ENCODE assay signal across 18 cellular contexts in the genomic region with DNA sequence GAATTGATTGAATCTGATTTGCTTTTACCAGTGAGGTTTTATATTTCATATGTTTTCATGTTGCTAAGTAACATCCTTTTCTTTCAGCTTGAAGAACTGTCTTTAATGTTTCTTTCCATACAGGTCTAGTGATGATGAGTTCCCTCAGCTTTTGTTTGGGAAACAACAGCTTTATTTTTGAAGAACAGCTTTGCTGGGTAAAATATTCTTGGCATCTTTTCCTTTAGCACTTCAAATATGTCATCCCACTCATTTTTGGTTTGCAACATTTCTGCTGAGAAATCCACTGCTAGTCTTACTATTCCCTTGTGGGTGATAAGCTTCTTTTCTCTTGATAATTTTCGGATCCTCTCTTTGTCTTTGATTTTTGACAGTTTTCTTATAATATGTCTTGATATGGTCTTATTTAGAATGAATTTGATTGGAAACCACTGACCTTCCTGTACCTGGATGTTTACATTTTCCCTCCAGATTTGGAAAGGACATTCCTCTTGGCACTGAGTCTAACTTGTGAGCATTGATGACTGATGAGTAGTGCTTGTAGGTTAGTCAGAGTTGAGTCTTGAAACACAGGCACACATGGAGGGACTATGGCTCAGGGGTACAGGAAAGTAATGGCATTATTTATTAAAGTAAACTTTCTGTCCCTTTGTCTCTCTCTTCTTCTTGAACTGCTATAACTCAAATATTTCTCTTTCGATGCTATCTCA.
A peak's percentile ranks its signal among the peaks of the same experiment; 100 is the strongest.
DNase-seq lines count a peak whose midpoint lies in the region; ATAC-seq and TF ChIP-seq lines count a peak whose summit lies in the region.
"Had no signal": no experiment of that assay in that cellular context is flagged by ENCODE, and none has a peak within 500 bp of the region (broad histone marks: within the 10 kb centered on the region; RNA-seq: fewer than 3 reads in every experiment).

No MANE protein-coding gene starts in this region.

- in situ Hi-C loops in GM23248 (cut with MboI): no loop called here

- H3K4me1 ChIP-seq in GM23248 (ENCODE audit: insufficient read depth): peaks cover 5% of the 10 kb centered on the region; the same call in 1 of the 2 replicates
- no peaks in the 10 kb centered on the region for H3K4me1 ChIP-seq in neural progenitor cell

- peaks cover 7% of the 10 kb centered on the region for H3K9me3 Mint-ChIP-seq in neural progenitor cell

- H3K27ac Mint-ChIP-seq in neural progenitor cell: no peak overlapping the region
- H3K27ac Mint-ChIP-seq: CD14-positive monocyte had no signal

- H3K9me3 ChIP-seq in GM23248 (ENCODE audit: low read depth) (no peaks in the 10 kb centered on the region), neural progenitor cell (ENCODE audit: low read depth) (no peaks in the 10 kb centered on the region), MG63 (no peaks in the 10 kb centered on the region)

- peaks cover 3% of the 10 kb centered on the region for H3K27me3 Mint-ChIP-seq in neural progenitor cell (ENCODE audit: insufficient read depth, low read depth)

- TF ChIP-seq CTCF in cardiac fibroblast (IDR thresholded peaks at IDR 0.05; ENCODE audit: low read depth, low read length): no peak
- TF ChIP-seq CTCF in neural progenitor cell (IDR thresholded peaks at IDR 0.05): no peak

- WGBS in GM23248 (ENCODE audit: low coverage in 1 of 2, low lambda C conversion rate in 2 of 2, missing lambda C conversion rate in 2 of 2), 2 experiments: 23 to 26% methylated on average over 2 of the region's 2 CpGs

- ATAC-seq in GM21529 (IDR thresholded peaks at IDR 0.05; ENCODE audit: unreplicated experiment): no peak
- ATAC-seq: K562 had no signal

- no peak overlapping the region for H3K9ac ChIP-seq in GM23248
- H3K9ac ChIP-seq in neural progenitor cell: no peak overlapping the region

- H3K4me3 ChIP-seq in GM23248: no peak overlapping the region
- no peak overlapping the region for H3K4me3 ChIP-seq in cardiac fibroblast (replicated peaks in 1 of 2; ENCODE audit: low read depth in 2 of 2, low read length in 2 of 2)
- H3K4me3 ChIP-seq in neural progenitor cell: no peak overlapping the region
- no peak overlapping the region for H3K4me3 ChIP-seq in MG63
- H3K4me3 ChIP-seq: K562, PC-9 had no signal

- H3K79me2 ChIP-seq in GM23248 (ENCODE audit: insufficient read depth) (no peaks in the 10 kb centered on the region), neural progenitor cell (ENCODE audit: low read depth) (no peaks in the 10 kb centered on the region)

- DNase-seq in GM23248: peak; percentile 26
- peak; percentile 11 for DNase-seq in M059J (ENCODE audit: low read depth)
- peak; percentile 13 to 24 for DNase-seq in cardiac fibroblast (ENCODE audit: low read depth in 2 of 2)
- DNase-seq in neural progenitor cell (ENCODE audit: low spot score): no peak
- no peak for DNase-seq in MG63
- no peak for DNase-seq in SW 1271 (lab: John Stamatoyannopoulos, UW)
- DNase-seq: AML-193, COR-L47, DMS153, HCEC 1CT, NCI-H1092, NCI-H526 treated with DMSO at 0.1 percent for 48 hours, PC-9, T-helper 1 cell had no signal

- H3K9me2 ChIP-seq in GM23248 (ENCODE audit: insufficient read depth): no peaks in the 10 kb centered on the region

- H3K36me3 ChIP-seq in GM23248 (ENCODE audit: low read depth): no peaks in the 10 kb centered on the region
- H3K36me3 ChIP-seq in neural progenitor cell: no peaks in the 10 kb centered on the region
- H3K36me3 ChIP-seq in MG63: no peaks in the 10 kb centered on the region

- no peaks in the 10 kb centered on the region for H3K4me1 Mint-ChIP-seq in neural progenitor cell

- no peaks in the 10 kb centered on the region for H3K27me3 ChIP-seq in GM23248 (replicated peaks; ENCODE audit: insufficient read depth)
- H3K27me3 ChIP-seq in neural progenitor cell: no peaks in the 10 kb centered on the region
- H3K27me3 ChIP-seq in MG63: no peaks in the 10 kb centered on the region

- no peaks in the 10 kb centered on the region for H4K20me1 ChIP-seq in GM23248 (ENCODE audit: insufficient read depth)
- no peaks in the 10 kb centered on the region for H4K20me1 ChIP-seq in neural progenitor cell (ENCODE audit: low read depth)

- no peak overlapping the region for H3K27ac ChIP-seq in GM23248
- no peak overlapping the region for H3K27ac ChIP-seq in neural progenitor cell
- H3K27ac ChIP-seq: HL-60, PC-9 had no signal

- H2AFZ ChIP-seq in GM23248 (no peak overlapping the region), neural progenitor cell (replicated peaks) (peak overlapping the region; percentile 18)
- H2AFZ ChIP-seq: PC-9 had no signal

- no peaks in the 10 kb centered on the region for H3K36me3 Mint-ChIP-seq in neural progenitor cell
- H3K36me3 Mint-ChIP-seq: CD14-positive monocyte had no signal

- no peak overlapping the region for H3K4me3 Mint-ChIP-seq in neural progenitor cell
- H3K4me3 Mint-ChIP-seq: CD14-positive monocyte had no signal

- no peak overlapping the region for H3K4me2 ChIP-seq in GM23248 (ENCODE audit: unreplicated experiment)
- H3K4me2 ChIP-seq in neural progenitor cell: no peak overlapping the region
- H3K4me2 ChIP-seq: PC-9 had no signal

- H3F3A ChIP-seq in GM23248 (ENCODE audit: insufficient read depth): no peaks in the 10 kb centered on the region
- no peaks in the 10 kb centered on the region for H3F3A ChIP-seq in neural progenitor cell (ENCODE audit: low read depth)

Comparison
In these comparisons a context has a peak if more than half of its experiments do, and no peak if none do; other contexts are left out.
1. DNase-seq: peak in GM23248 (single experiment), M059J (single experiment) and cardiac fibroblast (2 of 2); none in neural progenitor cell (single experiment), MG63 (single experiment) and SW 1271 (0 of 2).